1 cellular context compared by ENCODE assay signal in the genomic region with DNA sequence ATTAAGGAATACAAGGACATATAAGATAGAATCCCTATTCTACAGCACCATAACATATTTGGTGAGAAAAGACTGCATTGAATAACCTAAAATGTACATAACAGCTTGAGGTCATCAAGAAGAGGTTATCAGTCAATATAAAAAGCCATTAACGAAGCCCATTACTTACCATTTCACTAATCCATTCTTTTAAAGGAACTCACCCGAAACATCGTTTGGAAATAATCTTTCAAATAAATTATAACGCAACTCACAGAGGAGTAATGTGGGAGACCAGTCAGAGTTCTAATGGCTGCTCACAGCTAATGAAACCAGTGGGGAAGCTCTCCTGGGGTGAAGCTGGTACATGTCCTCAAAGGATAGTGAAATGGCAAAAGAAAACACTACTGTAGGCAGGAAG.
TF ChIP-seq lines count a peak whose summit lies in the region.

No MANE protein-coding gene starts in this region.

TF ChIP-seq in HEK293, 187 proteins besides CTCF, POLR2A, EP300 and RAD21 (continued from another document):
- TF ChIP-seq ZNF423 (tag by site-specific recombination; IDR thresholded peaks at IDR 0.05) (peak; percentile 61; the same call in 1 of the 2 replicates), GFI1B (tag by site-specific recombination; IDR thresholded peaks at IDR 0.05) (0 out of 2 replicates have a peak, but pooled peaks have one; percentile 35), ZNF404 (tag by site-specific recombination; IDR thresholded peaks at IDR 0.05) (no peak), MEIS1 (CRISPR knock-in tag; IDR thresholded peaks at IDR 0.05; ENCODE audit: borderline replicate concordance) (no peak), ZNF670 (tag by site-specific recombination; IDR thresholded peaks at IDR 0.05; ENCODE audit: low read depth) (no peak), GLI2 (tag by site-specific recombination; IDR thresholded peaks at IDR 0.05; ENCODE audit: borderline replicate concordance, low read depth) (peak; percentile 88), PRDM1 (tag by site-specific recombination; IDR thresholded peaks at IDR 0.05) (0 out of 2 replicates have a peak, but pooled peaks have one; percentile 18), ZNF133 (tag by site-specific recombination; IDR thresholded peaks at IDR 0.05) (no peak), ZNF239 (tag by site-specific recombination; IDR thresholded peaks at IDR 0.05) (no peak), ZEB2 (tag by site-specific recombination; IDR thresholded peaks at IDR 0.05) (0 out of 2 replicates have a peak, but pooled peaks have one; percentile 42), SP7 (tag by site-specific recombination; IDR thresholded peaks at IDR 0.05) (no peak), KLF10 (tag by site-specific recombination; IDR thresholded peaks at IDR 0.05) (no peak), ZSCAN23 (tag by site-specific recombination; IDR thresholded peaks at IDR 0.05) (no peak), ZNF843 (tag by site-specific recombination; IDR thresholded peaks at IDR 0.05) (peak; percentile 96), ZNF596 (tag by site-specific recombination; IDR thresholded peaks at IDR 0.05) (peak; percentile 46; the same call in 1 of the 2 replicates), MZF1 (tag by site-specific recombination; IDR thresholded peaks at IDR 0.05; ENCODE audit: borderline replicate concordance) (peak; percentile 12; the same call in 1 of the 2 replicates), HOXD13 (CRISPR knock-in tag; IDR thresholded peaks at IDR 0.05; ENCODE audit: borderline replicate concordance) (no peak)
- TF ChIP-seq, protein P1, sequence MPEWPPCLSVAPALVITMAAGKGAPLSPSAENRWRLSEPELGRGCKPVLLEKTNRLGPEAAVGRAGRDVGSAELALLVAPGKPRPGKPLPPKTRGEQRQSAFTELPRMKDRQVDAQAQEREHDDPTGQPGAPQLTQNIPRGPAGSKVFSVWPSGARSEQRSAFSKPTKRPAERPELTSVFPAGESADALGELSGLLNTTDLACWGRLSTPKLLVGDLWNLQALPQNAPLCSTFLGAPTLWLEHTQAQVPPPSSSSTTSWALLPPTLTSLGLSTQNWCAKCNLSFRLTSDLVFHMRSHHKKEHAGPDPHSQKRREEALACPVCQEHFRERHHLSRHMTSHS (tag by site-specific recombination; IDR thresholded peaks at IDR 0.05) = no peak
- TF ChIP-seq, protein P2, sequence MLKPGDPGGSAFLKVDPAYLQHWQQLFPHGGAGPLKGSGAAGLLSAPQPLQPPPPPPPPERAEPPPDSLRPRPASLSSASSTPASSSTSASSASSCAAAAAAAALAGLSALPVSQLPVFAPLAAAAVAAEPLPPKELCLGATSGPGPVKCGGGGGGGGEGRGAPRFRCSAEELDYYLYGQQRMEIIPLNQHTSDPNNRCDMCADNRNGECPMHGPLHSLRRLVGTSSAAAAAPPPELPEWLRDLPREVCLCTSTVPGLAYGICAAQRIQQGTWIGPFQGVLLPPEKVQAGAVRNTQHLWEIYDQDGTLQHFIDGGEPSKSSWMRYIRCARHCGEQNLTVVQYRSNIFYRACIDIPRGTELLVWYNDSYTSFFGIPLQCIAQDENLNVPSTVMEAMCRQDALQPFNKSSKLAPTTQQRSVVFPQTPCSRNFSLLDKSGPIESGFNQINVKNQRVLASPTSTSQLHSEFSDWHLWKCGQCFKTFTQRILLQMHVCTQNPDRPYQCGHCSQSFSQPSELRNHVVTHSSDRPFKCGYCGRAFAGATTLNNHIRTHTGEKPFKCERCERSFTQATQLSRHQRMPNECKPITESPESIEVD (tag by site-specific recombination; IDR thresholded peaks at IDR 0.05) = peak; percentile 56; the same call in 1 of the 2 replicates
- TF ChIP-seq, protein P3, sequence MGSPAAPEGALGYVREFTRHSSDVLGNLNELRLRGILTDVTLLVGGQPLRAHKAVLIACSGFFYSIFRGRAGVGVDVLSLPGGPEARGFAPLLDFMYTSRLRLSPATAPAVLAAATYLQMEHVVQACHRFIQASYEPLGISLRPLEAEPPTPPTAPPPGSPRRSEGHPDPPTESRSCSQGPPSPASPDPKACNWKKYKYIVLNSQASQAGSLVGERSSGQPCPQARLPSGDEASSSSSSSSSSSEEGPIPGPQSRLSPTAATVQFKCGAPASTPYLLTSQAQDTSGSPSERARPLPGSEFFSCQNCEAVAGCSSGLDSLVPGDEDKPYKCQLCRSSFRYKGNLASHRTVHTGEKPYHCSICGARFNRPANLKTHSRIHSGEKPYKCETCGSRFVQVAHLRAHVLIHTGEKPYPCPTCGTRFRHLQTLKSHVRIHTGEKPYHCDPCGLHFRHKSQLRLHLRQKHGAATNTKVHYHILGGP (tag by site-specific recombination; IDR thresholded peaks at IDR 0.05) = peak; percentile 53; the same call in 1 of the 2 replicates
- TF ChIP-seq, protein P4, sequence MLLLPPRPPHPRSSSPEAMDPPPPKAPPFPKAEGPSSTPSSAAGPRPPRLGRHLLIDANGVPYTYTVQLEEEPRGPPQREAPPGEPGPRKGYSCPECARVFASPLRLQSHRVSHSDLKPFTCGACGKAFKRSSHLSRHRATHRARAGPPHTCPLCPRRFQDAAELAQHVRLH (tag by site-specific recombination; IDR thresholded peaks at IDR 0.05) = peak; percentile 77
